18 cellular contexts compared by ENCODE assay signal in genomic region chr10:76149182-76149581, GRCh38.
DNase-seq lines count a peak whose midpoint lies in the region; ATAC-seq and TF ChIP-seq lines count a peak whose summit lies in the region.
"Had no signal": no experiment of that assay in that cellular context is flagged by ENCODE, and none has a peak within 500 bp of the region (broad histone marks: within the 10 kb centered on the region; RNA-seq: fewer than 3 reads in every experiment).

No MANE protein-coding gene starts in this region.

- H3K4me3 ChIP-seq in GM23338: peak overlapping the region; percentile 14
- no peak overlapping the region for H3K4me3 ChIP-seq in lower leg skin (ENCODE audit: low read depth, poor library complexity, severe bottlenecking)
- H3K4me3 ChIP-seq in effector memory CD4-positive, alpha-beta T cell (ENCODE audit: insufficient read depth, low read depth, low read length, poor library complexity, severe bottlenecking): no peak overlapping the region
- H3K4me3 ChIP-seq: pancreas, suprapubic skin had no signal

- no peaks in the 10 kb centered on the region for H3K27me3 Mint-ChIP-seq in GM23338 (ENCODE audit: insufficient read depth, low read depth, poor library complexity)
- H3K27me3 Mint-ChIP-seq: activated naive CD4-positive, alpha-beta T cell treated with anti-CD3 and anti-CD28 coated beads, Interleukin-2, amount 10 ng/mL, durations not matched to agents 7 days and 5 days; B cell had no signal

- no peaks in the 10 kb centered on the region for H4K20me1 ChIP-seq in GM23338 (replicated peaks; ENCODE audit: insufficient read depth)

- no peaks in the 10 kb centered on the region for H3K9me3 ChIP-seq in effector memory CD4-positive, alpha-beta T cell (ENCODE audit: control insufficient read depth, low read length)
- H3K9me3 ChIP-seq: pancreas, suprapubic skin had no signal

- H3K9me2 ChIP-seq in GM23338 (ENCODE audit: insufficient read depth): peaks cover 3% of the 10 kb centered on the region; the same call in 1 of the 2 replicates

- H3K4me2 ChIP-seq in GM23338: peak overlapping the region; percentile 54

- intact Hi-C loops in lower leg skin (cut with DNase I; ENCODE audit: low total_unique reads): no loop called here

- peak overlapping the region; percentile 77; the same call in 1 of the 2 replicates for H3K27ac ChIP-seq in GM23338 (ENCODE audit: low read depth)
- H3K27ac ChIP-seq in effector memory CD4-positive, alpha-beta T cell (ENCODE audit: insufficient read depth, low read length, poor library complexity, severe bottlenecking): no peak overlapping the region
- H3K27ac ChIP-seq: suprapubic skin had no signal

- H3K4me1 ChIP-seq in GM23338 (ENCODE audit: insufficient read depth): peaks cover 25% of the 10 kb centered on the region
- H3K4me1 ChIP-seq in effector memory CD4-positive, alpha-beta T cell (ENCODE audit: control insufficient read depth, insufficient read depth, low read length, poor library complexity, severe bottlenecking): no peaks in the 10 kb centered on the region
- H3K4me1 ChIP-seq: pancreas, suprapubic skin had no signal

- H3K4me3 Mint-ChIP-seq in GM23338: no peak overlapping the region
- H3K4me3 Mint-ChIP-seq: activated naive CD4-positive, alpha-beta T cell treated with anti-CD3 and anti-CD28 coated beads, Interleukin-2, amount 10 ng/mL, durations not matched to agents 7 days and 5 days; B cell had no signal

- no peak for ATAC-seq in GM23338
- ATAC-seq: HCT116, left colon had no signal

- peaks cover 59% of the 10 kb centered on the region for H3K9me3 Mint-ChIP-seq in GM23338

- H3K27ac Mint-ChIP-seq in GM23338: peak overlapping the region; percentile 84; the same call in 1 of the 2 replicates
- H3K27ac Mint-ChIP-seq: activated naive CD4-positive, alpha-beta T cell treated with anti-CD3 and anti-CD28 coated beads, Interleukin-2, amount 10 ng/mL, durations not matched to agents 7 days and 5 days; B cell had no signal

- H3F3A ChIP-seq in GM23338 (replicated peaks; ENCODE audit: low read depth): no peaks in the 10 kb centered on the region

- H3K27me3 ChIP-seq in GM23338 (ENCODE audit: insufficient read depth): no peaks in the 10 kb centered on the region
- no peaks in the 10 kb centered on the region for H3K27me3 ChIP-seq in effector memory CD4-positive, alpha-beta T cell (replicated peaks; ENCODE audit: control insufficient read depth, insufficient read depth, low read length, poor library complexity, severe bottlenecking)
- H3K27me3 ChIP-seq: pancreas, suprapubic skin had no signal

- peaks cover 24% of the 10 kb centered on the region for H3K4me1 Mint-ChIP-seq in GM23338
- H3K4me1 Mint-ChIP-seq: activated naive CD4-positive, alpha-beta T cell treated with anti-CD3 and anti-CD28 coated beads, Interleukin-2, amount 10 ng/mL, durations not matched to agents 7 days and 5 days; B cell had no signal

- no peak for DNase-seq in GM23338 (ENCODE audit: low spot score)
- peak; percentile 9 for DNase-seq in RKO (ENCODE audit: low spot score)
- DNase-seq in glomerular visceral epithelial cell (ENCODE audit: extremely low spot score): peak; percentile 35
- DNase-seq in renal cortical epithelial cell (ENCODE audit: low read depth): peak; percentile 56
- no peak for DNase-seq in lower leg skin (ENCODE audit: low spot score in 2 of 2)
- no peak for DNase-seq in NCI-H774 (lab: John Stamatoyannopoulos, UW)
- DNase-seq in activated naive CD4-positive, alpha-beta T cell (lab: John Stamatoyannopoulos, UW): no peak
- no peak for DNase-seq in effector memory CD4-positive, alpha-beta T cell
- DNase-seq: activated CD4-positive, alpha-beta T cell treated with anti-CD3 and anti-CD28 coated beads, Interleukin-2, amount 50 U/mL, for 1 hour; activated naive CD4-positive, alpha-beta T cell treated with anti-CD3 and anti-CD28 coated beads, Interleukin-2, amount 10 ng/mL, durations not matched to agents 7 days and 5 days; left colon; NCI-H1436 treated with DMSO at 0.1 percent for 48 hours; pancreas; stimulated activated CD4-positive, alpha-beta T cell treated with anti-CD3 and anti-CD28 coated beads, Interleukin-4, amount 100 ng/mL, for 4 hours; stimulated activated CD8-positive, alpha-beta memory T cell treated with anti-CD3 and anti-CD28 coated beads, Interleukin-4, amount 100 ng/mL, for 48 hours had no signal

- no peaks in the 10 kb centered on the region for H3K79me2 ChIP-seq in GM23338 (replicated peaks; ENCODE audit: insufficient read depth)

- 77 to 80% methylated on average over 1 of the region's 1 CpG for WGBS in lower leg skin, 2 donors

- no peak for TF ChIP-seq CTCF in GM23338 (conservative IDR thresholded peaks at IDR 0.05; ENCODE audit: low read depth in 2 of 2)
- no peak for TF ChIP-seq CTCF in lower leg skin (IDR thresholded peaks at IDR 0.05)

- TF ChIP-seq POLR2A in lower leg skin (IDR thresholded peaks at IDR 0.05): no peak

- H3K36me3 ChIP-seq in GM23338 (ENCODE audit: insufficient read depth): peaks cover 4% of the 10 kb centered on the region; the same call in 1 of the 2 replicates
- H3K36me3 ChIP-seq in effector memory CD4-positive, alpha-beta T cell (ENCODE audit: control insufficient read depth, insufficient read depth, low read length): no peaks in the 10 kb centered on the region
- H3K36me3 ChIP-seq: pancreas, suprapubic skin had no signal

- H2AFZ ChIP-seq in GM23338: peak overlapping the region; percentile 95

- H3K36me3 Mint-ChIP-seq in GM23338 (ENCODE audit: low read depth): peaks cover 43% of the 10 kb centered on the region
- H3K36me3 Mint-ChIP-seq: activated naive CD4-positive, alpha-beta T cell treated with anti-CD3 and anti-CD28 coated beads, Interleukin-2, amount 10 ng/mL, durations not matched to agents 7 days and 5 days had no signal

TF ChIP-seq in GM23338, 12 proteins besides CTCF, POLR2A, EP300 and RAD21 (continues in another document):
- TF ChIP-seq REST (IDR thresholded peaks at IDR 0.05; ENCODE audit: unreplicated experiment): no peak
- TF ChIP-seq ZNF114 (CRISPR knock-in tag; IDR thresholded peaks at IDR 0.05): no peak
- TF ChIP-seq POLR2AphosphoS5 (IDR thresholded peaks at IDR 0.05; ENCODE audit: low read depth): no peak

Comparison
In these comparisons a context has a peak if more than half of its experiments do, and no peak if none do; other contexts are left out.
1. DNase-seq: peak in RKO (single experiment), glomerular visceral epithelial cell (single experiment) and renal cortical epithelial cell (single experiment); none in GM23338 (single experiment), lower leg skin (0 of 2), NCI-H774 (single experiment), activated naive CD4-positive, alpha-beta T cell (0 of 4) and effector memory CD4-positive, alpha-beta T cell (0 of 3).